ENCODE assay signal across 1 cellular context in genomic region chr1:14887936-14888335, GRCh38.
TF ChIP-seq lines count a peak whose summit lies in the region.

No MANE protein-coding gene starts in this region.

TF ChIP-seq in GM23338, 12 proteins besides CTCF, POLR2A, EP300 and RAD21 (continued from another document):
- TF ChIP-seq, protein P1, sequence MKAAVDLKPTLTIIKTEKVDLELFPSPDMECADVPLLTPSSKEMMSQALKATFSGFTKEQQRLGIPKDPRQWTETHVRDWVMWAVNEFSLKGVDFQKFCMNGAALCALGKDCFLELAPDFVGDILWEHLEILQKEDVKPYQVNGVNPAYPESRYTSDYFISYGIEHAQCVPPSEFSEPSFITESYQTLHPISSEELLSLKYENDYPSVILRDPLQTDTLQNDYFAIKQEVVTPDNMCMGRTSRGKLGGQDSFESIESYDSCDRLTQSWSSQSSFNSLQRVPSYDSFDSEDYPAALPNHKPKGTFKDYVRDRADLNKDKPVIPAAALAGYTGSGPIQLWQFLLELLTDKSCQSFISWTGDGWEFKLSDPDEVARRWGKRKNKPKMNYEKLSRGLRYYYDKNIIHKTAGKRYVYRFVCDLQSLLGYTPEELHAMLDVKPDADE (IDR thresholded peaks at IDR 0.05) = no peak
